15 cellular contexts compared by ENCODE assay signal in the genomic region with DNA sequence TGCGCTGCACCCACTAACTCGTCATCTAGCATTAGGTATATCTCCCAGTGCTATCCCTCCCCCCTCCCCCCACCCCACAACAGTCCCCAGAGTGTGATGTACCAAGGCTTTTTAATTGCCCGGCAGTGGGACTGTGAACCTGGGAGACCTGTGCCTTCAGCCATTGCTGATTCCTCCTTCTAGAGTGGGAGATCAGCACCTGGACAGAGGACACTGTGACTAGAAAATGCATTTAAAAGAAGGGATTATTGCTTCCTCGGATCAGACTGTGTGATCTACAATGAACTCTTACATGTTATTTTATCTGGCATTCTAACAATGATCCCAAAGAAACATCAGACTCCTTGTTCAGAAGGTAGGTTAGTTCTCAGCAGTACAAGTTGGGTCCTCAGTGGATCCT.
"Had no signal": no experiment of that assay in that cellular context is flagged by ENCODE, and none has a peak within 500 bp of the region (broad histone marks: within the 10 kb centered on the region; RNA-seq: fewer than 3 reads in every experiment).

No MANE protein-coding gene starts in this region.

- H3K27ac Mint-ChIP-seq: natural killer cell had no signal

- H3K36me3 ChIP-seq: esophagus muscularis mucosa, gastrocnemius medialis had no signal

- H3K4me2 ChIP-seq: smooth muscle cell had no signal

- FAIRE-seq: endometrium had no signal

- DNase-seq: effector memory CD4-positive, alpha-beta T cell; gastrocnemius medialis; glutamatergic neuron; islet precursor cell; left cardiac atrium; natural killer cell; posterior cingulate gyrus; right cardiac atrium; stimulated activated CD4-positive, alpha-beta T cell treated with anti-CD3 and anti-CD28 coated beads, Interleukin-2, amount 100 ng/mL, for 48 hours; stimulated activated naive CD4-positive, alpha-beta T cell treated with Interleukin-2 at 50 U/mL for 16 hours; trophoblast cell had no signal

- ATAC-seq: gastrocnemius medialis, left cardiac atrium, natural killer cell, right cardiac atrium had no signal

- H3K4me1 Mint-ChIP-seq: natural killer cell, neural crest cell had no signal

- H3K4me3 Mint-ChIP-seq: natural killer cell, neural crest cell had no signal

- H3K4me1 ChIP-seq: esophagus muscularis mucosa, gastrocnemius medialis had no signal

- H3K36me3 Mint-ChIP-seq: natural killer cell had no signal

- H3K27ac ChIP-seq: esophagus muscularis mucosa, gastrocnemius medialis had no signal

- H3K9me3 ChIP-seq: gastrocnemius medialis had no signal

- H3K4me3 ChIP-seq: esophagus muscularis mucosa, gastrocnemius medialis, smooth muscle cell had no signal

- H3K27me3 ChIP-seq: esophagus muscularis mucosa, gastrocnemius medialis had no signal
